Comparison of ENCODE assay signal across 36 cellular contexts in genomic region chr5:106089073-106089472, GRCh38.
"Had no signal": no experiment of that assay in that cellular context is flagged by ENCODE, and none has a peak within 500 bp of the region (broad histone marks: within the 10 kb centered on the region; RNA-seq: fewer than 3 reads in every experiment).

No MANE protein-coding gene starts in this region.

- H3K27me3 ChIP-seq: cardiac muscle cell had no signal

- H3K36me3 Mint-ChIP-seq: activated CD4-positive, alpha-beta memory T cell treated with anti-CD3 and anti-CD28 coated beads for 36 hours; activated naive CD4-positive, alpha-beta T cell treated with anti-CD3 and anti-CD28 coated beads, Interleukin-2, amount 10 ng/mL, durations not matched to agents 7 days and 5 days; activated naive CD4-positive, alpha-beta T cell treated with anti-CD3 and anti-CD28 coated beads, Interleukin-2, amount 50 U/mL, for 24 hours; activated naive CD8-positive, alpha-beta T cell; activated naive CD8-positive, alpha-beta T cell treated with anti-CD3 and anti-CD28 coated beads, Interleukin-2, amount 10 ng/mL, durations not matched to agents 7 days and 5 days; brain had no signal

- H3K27ac Mint-ChIP-seq: activated B cell treated with CpG ODN at 0.5 μM for 24 hours; activated CD4-positive, alpha-beta memory T cell treated with anti-CD3 and anti-CD28 coated beads for 36 hours; activated CD4-positive, alpha-beta T cell treated with anti-CD3 and anti-CD28 coated beads, Interleukin-2, amount 10 ng/mL, durations not matched to agents 24 days and 14 days; activated CD8-positive, alpha-beta T cell treated with anti-CD3 and anti-CD28 coated beads for 36 hours; activated naive CD4-positive, alpha-beta T cell treated with anti-CD3 and anti-CD28 coated beads, Interleukin-2, amount 50 U/mL, for 24 hours; activated naive CD8-positive, alpha-beta T cell; activated naive CD8-positive, alpha-beta T cell treated with anti-CD3 and anti-CD28 coated beads, Interleukin-2, amount 10 ng/mL, durations not matched to agents 7 days and 5 days; activated naive CD8-positive, alpha-beta T cell treated with anti-CD3 and anti-CD28 coated beads, Interleukin-2, amount 50 U/mL, for 24 hours; activated T-cell treated with anti-CD3 and anti-CD28 coated beads, Interleukin-2, amount 50 U/mL, for 72 hours; activated T-helper 1 cell treated with anti-CD3 and anti-CD28 coated beads, Interleukin-12 subunit alpha, Interleukin-12 subunit beta, Interleukin-2, Interleukin-4 antibody, amounts not matched to agents 30 ng/mL and 10 ng/mL and 1 ng/mL, durations not matched to agents 14 hours and 24 hours and 36 hours; activated T-helper 17 cell treated with anti-CD3 and anti-CD28 coated beads, Interleukin-2, amount 50 U/mL, for 72 hours; brain; T-helper 1 cell treated with Interleukin-12 subunit alpha and Interleukin-12 subunit beta and Interleukin-4 antibody, amounts not matched to agents 30 μg/mL and 1 μg/mL, for 36 hours; T-helper 2 cell treated with Interferon-gamma antibody and Interleukin-4, amounts not matched to agents 5 μg/mL and 100 μg/mL, for 36 hours had no signal

- ATAC-seq: activated CD8-positive, alpha-beta T cell treated with anti-CD3 and anti-CD28 coated beads for 36 hours; activated naive CD8-positive, alpha-beta T cell treated with anti-CD3 and anti-CD28 coated beads, Interleukin-2, amount 50 U/mL, for 24 hours; activated T-cell treated with anti-CD3 and anti-CD28 coated beads, Interleukin-2, amount 50 U/mL, for 4 hours; activated T-cell treated with anti-CD3 and anti-CD28 coated beads, Interleukin-2, amount 50 U/mL, for 72 hours; activated T-helper 17 cell treated with anti-CD3 and anti-CD28 coated beads, Interleukin-2, amount 50 U/mL, for 72 hours had no signal

- H3K4me3 Mint-ChIP-seq: activated B cell treated with CpG ODN at 0.5 μM for 24 hours; activated CD4-positive, alpha-beta memory T cell treated with anti-CD3 and anti-CD28 coated beads for 36 hours; activated CD4-positive, alpha-beta T cell treated with anti-CD3 and anti-CD28 coated beads, Interleukin-2, amount 10 ng/mL, durations not matched to agents 24 days and 14 days; activated CD8-positive, alpha-beta T cell treated with anti-CD3 and anti-CD28 coated beads for 36 hours; activated naive CD4-positive, alpha-beta T cell treated with anti-CD3 and anti-CD28 coated beads, Interleukin-2, amount 10 ng/mL, durations not matched to agents 7 days and 5 days; activated naive CD4-positive, alpha-beta T cell treated with anti-CD3 and anti-CD28 coated beads, Interleukin-2, amount 50 U/mL, for 24 hours; activated naive CD8-positive, alpha-beta T cell; activated naive CD8-positive, alpha-beta T cell treated with anti-CD3 and anti-CD28 coated beads, Interleukin-2, amount 10 ng/mL, durations not matched to agents 7 days and 5 days; activated naive CD8-positive, alpha-beta T cell treated with anti-CD3 and anti-CD28 coated beads, Interleukin-2, amount 50 U/mL, for 24 hours; activated T-cell treated with anti-CD3 and anti-CD28 coated beads, Interleukin-2, amount 50 U/mL, for 4 hours; activated T-cell treated with anti-CD3 and anti-CD28 coated beads, Interleukin-2, amount 50 U/mL, for 72 hours; activated T-helper 1 cell treated with anti-CD3 and anti-CD28 coated beads, Interleukin-12 subunit alpha, Interleukin-12 subunit beta, Interleukin-2, Interleukin-4 antibody, amounts not matched to agents 30 ng/mL and 10 ng/mL and 1 ng/mL, durations not matched to agents 14 hours and 24 hours and 36 hours; activated T-helper 17 cell treated with anti-CD3 and anti-CD28 coated beads, Interleukin-2, amount 50 U/mL, for 72 hours; brain; central memory CD8-positive, alpha-beta T cell; T-helper 1 cell treated with Interleukin-12 subunit alpha and Interleukin-12 subunit beta and Interleukin-4 antibody, amounts not matched to agents 30 μg/mL and 1 μg/mL, for 36 hours; T-helper 2 cell treated with Interferon-gamma antibody and Interleukin-4, amounts not matched to agents 5 μg/mL and 100 μg/mL, for 36 hours had no signal

- H3K4me3 ChIP-seq: cardiac muscle cell had no signal

- DNase-seq: activated B cell treated with CpG ODN at 0.5 μM for 24 hours; activated CD4-positive, alpha-beta memory T cell treated with anti-CD3 and anti-CD28 coated beads for 36 hours; activated CD4-positive, alpha-beta T cell treated with anti-CD3 and anti-CD28 coated beads for 4 hours; activated CD4-positive, alpha-beta T cell treated with anti-CD3 and anti-CD28 coated beads, Interleukin-2, amount 10 ng/mL, durations not matched to agents 24 days and 14 days; activated CD4-positive, alpha-beta T cell treated with anti-CD3 and anti-CD28 coated beads, Interleukin-2, amount 50 U/mL, for 1 hour; activated CD4-positive, alpha-beta T cell treated with anti-CD3 and anti-CD28 coated beads, Interleukin-2, amount 50 U/mL, for 4 hours; activated CD4-positive, CD25-positive, alpha-beta regulatory T cell treated with anti-CD3 and anti-CD28 coated beads, Interleukin-2, amount 50 U/mL, for 72 hours; activated CD8-positive, alpha-beta memory T cell treated with anti-CD3 and anti-CD28 coated beads, Interleukin-2, amount 50 U/mL, for 4 hours; activated CD8-positive, alpha-beta T cell treated with anti-CD3 and anti-CD28 coated beads for 36 hours; activated effector memory CD4-positive, alpha-beta T cell treated with Interleukin-2 at 50 U/mL for 16 hours; activated gamma-delta T cell; activated naive CD4-positive, alpha-beta T cell treated with anti-CD3 and anti-CD28 coated beads, Interleukin-2, amount 10 ng/mL, durations not matched to agents 7 days and 5 days; activated naive CD4-positive, alpha-beta T cell treated with Interleukin-2 at 50 U/mL for 16 hours; activated naive CD8-positive, alpha-beta T cell treated with anti-CD3 and anti-CD28 coated beads, Interleukin-2, amount 10 ng/mL, durations not matched to agents 7 days and 5 days; activated naive CD8-positive, alpha-beta T cell treated with anti-CD3 and anti-CD28 coated beads, Interleukin-2, amount 50 U/mL, for 24 hours; activated T-cell treated with anti-CD3 and anti-CD28 coated beads for 4 hours; activated T-cell treated with anti-CD3 and anti-CD28 coated beads, Interleukin-2, amount 50 U/mL, for 1 hour; activated T-cell treated with anti-CD3 and anti-CD28 coated beads, Interleukin-2, amount 50 U/mL, for 4 hours; activated T-cell treated with anti-CD3 and anti-CD28 coated beads, Interleukin-2, amount 50 U/mL, for 72 hours; amniotic stem cell; aorta; caudate nucleus; cerebellar nuclear complex; T-helper 1 cell; T-helper 2 cell; T-helper 9 cell had no signal

- H3K36me3 ChIP-seq: cardiac muscle cell had no signal

- H3K27me3 Mint-ChIP-seq: activated B cell treated with CpG ODN at 0.5 μM for 24 hours; activated CD4-positive, alpha-beta memory T cell treated with anti-CD3 and anti-CD28 coated beads for 36 hours; activated CD4-positive, alpha-beta T cell treated with anti-CD3 and anti-CD28 coated beads, Interleukin-2, amount 10 ng/mL, durations not matched to agents 24 days and 14 days; activated CD8-positive, alpha-beta T cell treated with anti-CD3 and anti-CD28 coated beads for 36 hours; activated naive CD4-positive, alpha-beta T cell treated with anti-CD3 and anti-CD28 coated beads, Interleukin-2, amount 10 ng/mL, durations not matched to agents 7 days and 5 days; activated naive CD4-positive, alpha-beta T cell treated with anti-CD3 and anti-CD28 coated beads, Interleukin-2, amount 50 U/mL, for 24 hours; activated naive CD8-positive, alpha-beta T cell; activated naive CD8-positive, alpha-beta T cell treated with anti-CD3 and anti-CD28 coated beads, Interleukin-2, amount 10 ng/mL, durations not matched to agents 7 days and 5 days; activated naive CD8-positive, alpha-beta T cell treated with anti-CD3 and anti-CD28 coated beads, Interleukin-2, amount 50 U/mL, for 24 hours; activated T-helper 17 cell treated with anti-CD3 and anti-CD28 coated beads, Interleukin-2, amount 50 U/mL, for 72 hours; brain; central memory CD8-positive, alpha-beta T cell had no signal

- H3K27ac ChIP-seq: cardiac muscle cell, VCaP had no signal

- H3K9me3 Mint-ChIP-seq: activated B cell treated with CpG ODN at 0.5 μM for 24 hours; activated naive CD8-positive, alpha-beta T cell treated with anti-CD3 and anti-CD28 coated beads, Interleukin-2, amount 10 ng/mL, durations not matched to agents 7 days and 5 days; activated naive CD8-positive, alpha-beta T cell treated with anti-CD3 and anti-CD28 coated beads, Interleukin-2, amount 50 U/mL, for 24 hours; brain; T-helper 1 cell treated with Interleukin-12 subunit alpha and Interleukin-12 subunit beta and Interleukin-4 antibody, amounts not matched to agents 30 μg/mL and 1 μg/mL, for 36 hours had no signal

- H3K4me1 Mint-ChIP-seq: activated B cell treated with CpG ODN at 0.5 μM for 24 hours; activated CD4-positive, alpha-beta T cell treated with anti-CD3 and anti-CD28 coated beads, Interleukin-2, amount 10 ng/mL, durations not matched to agents 24 days and 14 days; activated naive CD4-positive, alpha-beta T cell treated with anti-CD3 and anti-CD28 coated beads, Interleukin-2, amount 10 ng/mL, durations not matched to agents 7 days and 5 days; activated naive CD4-positive, alpha-beta T cell treated with anti-CD3 and anti-CD28 coated beads, Interleukin-2, amount 50 U/mL, for 24 hours; activated naive CD8-positive, alpha-beta T cell treated with anti-CD3 and anti-CD28 coated beads, Interleukin-2, amount 10 ng/mL, durations not matched to agents 7 days and 5 days; activated naive CD8-positive, alpha-beta T cell treated with anti-CD3 and anti-CD28 coated beads, Interleukin-2, amount 50 U/mL, for 24 hours; activated T-helper 17 cell treated with anti-CD3 and anti-CD28 coated beads, Interleukin-2, amount 50 U/mL, for 72 hours; central memory CD8-positive, alpha-beta T cell had no signal
